Comparison of ENCODE assay signal across 1 cellular context in the genomic region with DNA sequence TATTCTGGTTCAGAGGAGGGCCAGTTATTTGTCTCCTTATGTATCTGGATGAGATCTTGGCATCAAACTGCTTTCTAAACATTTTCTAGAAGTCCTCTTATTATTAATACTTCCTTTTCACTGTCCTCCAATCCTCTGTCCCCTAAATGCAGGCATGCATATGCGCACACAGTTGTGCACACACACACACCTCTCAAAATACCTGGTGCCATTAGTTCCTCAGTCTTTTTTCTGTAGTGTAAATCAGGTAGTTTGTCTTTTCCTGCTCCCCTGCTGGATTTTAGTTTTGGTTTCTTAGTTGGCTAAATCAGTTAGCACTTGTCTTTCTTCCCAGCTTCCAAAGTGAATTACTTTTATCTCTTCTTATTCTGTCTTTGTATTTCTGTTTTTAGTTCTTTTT.
TF ChIP-seq lines count a peak whose summit lies in the region.

No MANE protein-coding gene starts in this region.

TF ChIP-seq in GM23338, 12 proteins besides CTCF, POLR2A, EP300 and RAD21 (continued from another document):
- TF ChIP-seq, protein P1, sequence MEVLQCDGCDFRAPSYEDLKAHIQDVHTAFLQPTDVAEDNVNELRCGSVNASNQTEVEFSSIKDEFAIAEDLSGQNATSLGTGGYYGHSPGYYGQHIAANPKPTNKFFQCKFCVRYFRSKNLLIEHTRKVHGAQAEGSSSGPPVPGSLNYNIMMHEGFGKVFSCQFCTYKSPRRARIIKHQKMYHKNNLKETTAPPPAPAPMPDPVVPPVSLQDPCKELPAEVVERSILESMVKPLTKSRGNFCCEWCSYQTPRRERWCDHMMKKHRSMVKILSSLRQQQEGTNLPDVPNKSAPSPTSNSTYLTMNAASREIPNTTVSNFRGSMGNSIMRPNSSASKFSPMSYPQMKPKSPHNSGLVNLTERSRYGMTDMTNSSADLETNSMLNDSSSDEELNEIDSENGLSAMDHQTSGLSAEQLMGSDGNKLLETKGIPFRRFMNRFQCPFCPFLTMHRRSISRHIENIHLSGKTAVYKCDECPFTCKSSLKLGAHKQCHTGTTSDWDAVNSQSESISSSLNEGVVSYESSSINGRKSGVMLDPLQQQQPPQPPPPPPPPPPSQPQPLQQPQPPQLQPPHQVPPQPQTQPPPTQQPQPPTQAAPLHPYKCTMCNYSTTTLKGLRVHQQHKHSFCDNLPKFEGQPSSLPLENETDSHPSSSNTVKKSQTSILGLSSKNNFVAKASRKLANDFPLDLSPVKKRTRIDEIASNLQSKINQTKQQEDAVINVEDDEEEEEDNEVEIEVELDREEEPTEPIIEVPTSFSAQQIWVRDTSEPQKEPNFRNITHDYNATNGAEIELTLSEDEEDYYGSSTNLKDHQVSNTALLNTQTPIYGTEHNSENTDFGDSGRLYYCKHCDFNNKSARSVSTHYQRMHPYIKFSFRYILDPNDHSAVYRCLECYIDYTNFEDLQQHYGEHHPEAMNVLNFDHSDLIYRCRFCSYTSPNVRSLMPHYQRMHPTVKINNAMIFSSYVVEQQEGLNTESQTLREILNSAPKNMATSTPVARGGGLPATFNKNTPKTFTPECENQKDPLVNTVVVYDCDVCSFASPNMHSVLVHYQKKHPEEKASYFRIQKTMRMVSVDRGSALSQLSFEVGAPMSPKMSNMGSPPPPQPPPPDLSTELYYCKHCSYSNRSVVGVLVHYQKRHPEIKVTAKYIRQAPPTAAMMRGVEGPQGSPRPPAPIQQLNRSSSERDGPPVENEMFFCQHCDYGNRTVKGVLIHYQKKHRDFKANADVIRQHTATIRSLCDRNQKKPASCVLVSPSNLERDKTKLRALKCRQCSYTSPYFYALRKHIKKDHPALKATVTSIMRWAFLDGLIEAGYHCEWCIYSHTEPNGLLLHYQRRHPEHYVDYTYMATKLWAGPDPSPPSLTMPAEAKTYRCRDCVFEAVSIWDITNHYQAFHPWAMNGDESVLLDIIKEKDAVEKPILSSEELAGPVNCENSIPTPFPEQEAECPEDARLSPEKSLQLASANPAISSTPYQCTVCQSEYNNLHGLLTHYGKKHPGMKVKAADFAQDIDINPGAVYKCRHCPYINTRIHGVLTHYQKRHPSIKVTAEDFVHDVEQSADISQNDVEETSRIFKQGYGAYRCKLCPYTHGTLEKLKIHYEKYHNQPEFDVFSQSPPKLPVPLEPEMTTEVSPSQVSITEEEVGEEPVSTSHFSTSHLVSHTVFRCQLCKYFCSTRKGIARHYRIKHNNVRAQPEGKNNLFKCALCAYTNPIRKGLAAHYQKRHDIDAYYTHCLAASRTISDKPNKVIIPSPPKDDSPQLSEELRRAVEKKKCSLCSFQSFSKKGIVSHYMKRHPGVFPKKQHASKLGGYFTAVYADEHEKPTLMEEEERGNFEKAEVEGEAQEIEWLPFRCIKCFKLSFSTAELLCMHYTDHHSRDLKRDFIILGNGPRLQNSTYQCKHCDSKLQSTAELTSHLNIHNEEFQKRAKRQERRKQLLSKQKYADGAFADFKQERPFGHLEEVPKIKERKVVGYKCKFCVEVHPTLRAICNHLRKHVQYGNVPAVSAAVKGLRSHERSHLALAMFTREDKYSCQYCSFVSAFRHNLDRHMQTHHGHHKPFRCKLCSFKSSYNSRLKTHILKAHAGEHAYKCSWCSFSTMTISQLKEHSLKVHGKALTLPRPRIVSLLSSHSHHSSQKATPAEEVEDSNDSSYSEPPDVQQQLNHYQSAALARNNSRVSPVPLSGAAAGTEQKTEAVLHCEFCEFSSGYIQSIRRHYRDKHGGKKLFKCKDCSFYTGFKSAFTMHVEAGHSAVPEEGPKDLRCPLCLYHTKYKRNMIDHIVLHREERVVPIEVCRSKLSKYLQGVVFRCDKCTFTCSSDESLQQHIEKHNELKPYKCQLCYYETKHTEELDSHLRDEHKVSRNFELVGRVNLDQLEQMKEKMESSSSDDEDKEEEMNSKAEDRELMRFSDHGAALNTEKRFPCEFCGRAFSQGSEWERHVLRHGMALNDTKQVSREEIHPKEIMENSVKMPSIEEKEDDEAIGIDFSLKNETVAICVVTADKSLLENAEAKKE (CRISPR knock-in tag; IDR thresholded peaks at IDR 0.05): no peak
- TF ChIP-seq EZH2phosphoT487 (IDR thresholded peaks at IDR 0.05; ENCODE audit: unreplicated experiment): no peak
- TF ChIP-seq, protein P2, sequence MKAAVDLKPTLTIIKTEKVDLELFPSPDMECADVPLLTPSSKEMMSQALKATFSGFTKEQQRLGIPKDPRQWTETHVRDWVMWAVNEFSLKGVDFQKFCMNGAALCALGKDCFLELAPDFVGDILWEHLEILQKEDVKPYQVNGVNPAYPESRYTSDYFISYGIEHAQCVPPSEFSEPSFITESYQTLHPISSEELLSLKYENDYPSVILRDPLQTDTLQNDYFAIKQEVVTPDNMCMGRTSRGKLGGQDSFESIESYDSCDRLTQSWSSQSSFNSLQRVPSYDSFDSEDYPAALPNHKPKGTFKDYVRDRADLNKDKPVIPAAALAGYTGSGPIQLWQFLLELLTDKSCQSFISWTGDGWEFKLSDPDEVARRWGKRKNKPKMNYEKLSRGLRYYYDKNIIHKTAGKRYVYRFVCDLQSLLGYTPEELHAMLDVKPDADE (IDR thresholded peaks at IDR 0.05): no peak
- no peak for TF ChIP-seq CREB1 (CRISPR knock-in tag; IDR thresholded peaks at IDR 0.05; ENCODE audit: low read depth)
TF ChIP-seq in GM23338: peak in this region for 0.
